Comparison of ENCODE assay signal across 8 cellular contexts in the genomic region with DNA sequence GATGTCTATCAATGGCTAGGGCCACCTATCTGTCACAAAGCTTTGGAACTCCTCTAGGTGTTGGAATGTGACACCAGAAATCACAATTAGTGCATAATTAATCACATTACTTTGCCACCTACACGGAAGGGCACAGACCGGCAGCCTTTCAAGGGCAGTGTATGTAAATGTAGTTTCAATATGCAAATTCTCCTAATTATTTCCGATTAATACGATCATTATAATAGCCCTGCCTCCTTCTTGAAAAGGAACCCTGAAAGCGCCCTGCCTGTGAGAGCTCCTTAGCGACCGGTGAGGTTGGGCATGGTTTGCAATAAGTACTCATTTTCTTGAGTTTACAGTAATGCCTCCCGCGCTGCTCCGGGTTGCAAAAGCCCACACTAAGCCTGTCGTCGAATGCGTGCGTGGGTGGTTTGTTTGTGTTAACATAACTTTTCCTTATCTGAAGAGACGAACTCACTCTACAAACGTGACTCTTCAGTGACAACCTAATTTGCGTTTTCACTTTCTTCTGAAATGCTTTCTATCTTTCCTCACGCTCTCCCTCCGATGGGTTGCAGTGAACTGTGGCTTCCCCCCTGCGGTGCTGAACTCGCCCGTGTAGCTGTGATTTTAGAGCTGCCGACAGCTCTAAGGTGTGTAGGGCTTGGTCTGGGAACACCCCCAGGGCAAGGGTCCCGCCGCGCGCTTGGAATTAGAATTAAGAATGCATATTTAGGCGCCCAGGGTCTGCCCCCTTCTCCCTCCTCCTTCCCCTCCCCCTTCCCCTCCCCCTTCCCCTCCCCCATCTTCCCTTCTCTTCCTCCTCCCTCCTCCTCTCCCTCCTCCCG. TPM values are rescaled to one million over a fixed set of nuclear protein-coding genes. Genes with fewer than 3 reads are reported as not detected.
A peak's percentile ranks its signal among the peaks of the same experiment; 100 is the strongest.
DNase-seq lines count a peak whose midpoint lies in the region; ATAC-seq, FAIRE-seq and TF ChIP-seq lines count a peak whose summit lies in the region.

No MANE protein-coding gene starts in this region.

- H3K9me3 ChIP-seq in Caco-2 (no peaks in the 10 kb centered on the region), neural progenitor cell (ENCODE audit: low read depth) (no peaks in the 10 kb centered on the region), suprapubic skin (no peaks in the 10 kb centered on the region)

- intact Hi-C loops in Caco-2 (cut with micrococcal nuclease; ENCODE audit: unreplicated experiment): loop anchor here (1.0 to 10.0 kb wide), 8 partner anchors 54 to 996 kb away; no protein-coding TSS in a partner anchor

- H3K27ac Mint-ChIP-seq in Caco-2 (ENCODE audit: unreplicated experiment) (peak overlapping the region; percentile 85), neural progenitor cell (peak overlapping the region; percentile 94)
- peak overlapping the region; percentile 96 for H3K27ac Mint-ChIP-seq in activated T-helper 17 cell treated with anti-CD3 and anti-CD28 coated beads, Interleukin-2, amount 50 U/mL, for 72 hours

- no peak for TF ChIP-seq EP300 in suprapubic skin (IDR thresholded peaks at IDR 0.05)

- H3K4me2 ChIP-seq in KMS-11 (peak overlapping the region; percentile 55), neural progenitor cell (peak overlapping the region; percentile 75)

- TF ChIP-seq CTCF in Caco-2 (IDR thresholded peaks at IDR 0.05; ENCODE audit: insufficient read depth in 1 of 2, low read depth in 1 of 2, low read length in 1 of 2, severe bottlenecking in 1 of 2, unreplicated experiment in 1 of 2) (peak in 1 of 2 experiments; percentile 3), KMS-11 (conservative IDR thresholded peaks at IDR 0.05; ENCODE audit: low read depth, low read length) (no peak), fibroblast of pulmonary artery (IDR thresholded peaks at IDR 0.05; ENCODE audit: low read length, missing control alignments) (no peak), neural progenitor cell (IDR thresholded peaks at IDR 0.05) (no peak), suprapubic skin (IDR thresholded peaks at IDR 0.05) (no peak)

- H3K4me3 ChIP-seq in Caco-2 (ENCODE audit: low read depth, low read length): peak overlapping the region; percentile 75
- no peak overlapping the region for H3K4me3 ChIP-seq in KMS-11 (IDR thresholded peaks at IDR 0.05; ENCODE audit: insufficient read depth, low read depth, low read length)
- H3K4me3 ChIP-seq in fibroblast of pulmonary artery (replicated peaks; ENCODE audit: low read depth, low read length): peak overlapping the region; percentile 61
- H3K4me3 ChIP-seq in neural progenitor cell: peak overlapping the region; percentile 41
- H3K4me3 ChIP-seq in suprapubic skin: peak overlapping the region; percentile 77

- no peak for FAIRE-seq in RCC 7860 (lab: Jason Lieb, UNC)

- no peaks in the 10 kb centered on the region for H3K27me3 ChIP-seq in Caco-2 (replicated peaks; ENCODE audit: control insufficient read depth, insufficient read depth, low read length)
- H3K27me3 ChIP-seq in KMS-11 (ENCODE audit: insufficient read depth, low read depth): no peaks in the 10 kb centered on the region
- peaks cover 10% of the 10 kb centered on the region for H3K27me3 ChIP-seq in neural progenitor cell
- H3K27me3 ChIP-seq in suprapubic skin: no peaks in the 10 kb centered on the region

- H3K4me1 Mint-ChIP-seq in Caco-2 (ENCODE audit: low read depth, unreplicated experiment) (peaks cover 6% of the 10 kb centered on the region), neural progenitor cell (peaks cover 40% of the 10 kb centered on the region)
- peaks cover 10% of the 10 kb centered on the region for H3K4me1 Mint-ChIP-seq in activated T-helper 17 cell treated with anti-CD3 and anti-CD28 coated beads, Interleukin-2, amount 50 U/mL, for 72 hours

- peaks cover 17% of the 10 kb centered on the region; the same call in 1 of the 2 replicates for H3K79me2 ChIP-seq in KMS-11 (ENCODE audit: insufficient read depth, low read depth)
- H3K79me2 ChIP-seq in neural progenitor cell (ENCODE audit: low read depth): peaks cover 34% of the 10 kb centered on the region

- peak in 1 of 2 donors; percentile 17 for TF ChIP-seq POLR2A in suprapubic skin (IDR thresholded peaks at IDR 0.05)

- H3K4me3 Mint-ChIP-seq in Caco-2 (ENCODE audit: unreplicated experiment) (peak overlapping the region; percentile 81), neural progenitor cell (peak overlapping the region; percentile 94)
- H3K4me3 Mint-ChIP-seq in activated T-helper 17 cell treated with anti-CD3 and anti-CD28 coated beads, Interleukin-2, amount 50 U/mL, for 72 hours: peak overlapping the region; percentile 96

- 2% methylated on average over 29 of the region's 29 CpGs for WGBS in suprapubic skin

- CTCF ChIA-PET in Caco-2 (lab: Charles Lee): interaction anchor here (0.7 to 2.9 kb wide), 6 partner anchors 54 to 1768 kb away, joined by 3 to 23 read pairs (median 6); no protein-coding TSS in a partner anchor

- H2AFZ ChIP-seq in KMS-11 (ENCODE audit: low read depth) (peak overlapping the region; percentile 62; the same call in 1 of the 2 replicates), neural progenitor cell (replicated peaks) (no peak overlapping the region)

- H3K36me3 Mint-ChIP-seq in Caco-2 (ENCODE audit: insufficient read depth, unreplicated experiment) (peaks cover 65% of the 10 kb centered on the region), neural progenitor cell (peaks cover 23% of the 10 kb centered on the region)
- H3K36me3 Mint-ChIP-seq in activated T-helper 17 cell treated with anti-CD3 and anti-CD28 coated beads, Interleukin-2, amount 50 U/mL, for 72 hours (ENCODE audit: low read depth): peaks cover 52% of the 10 kb centered on the region

- H3K36me3 ChIP-seq in Caco-2 (ENCODE audit: control insufficient read depth, insufficient read depth, low read length) (no peaks in the 10 kb centered on the region), KMS-11 (ENCODE audit: insufficient read depth) (no peaks in the 10 kb centered on the region), neural progenitor cell (no peaks in the 10 kb centered on the region), suprapubic skin (no peaks in the 10 kb centered on the region)

- H4K20me1 ChIP-seq in KMS-11 (ENCODE audit: insufficient read depth) (no peaks in the 10 kb centered on the region), neural progenitor cell (ENCODE audit: low read depth) (peaks cover 30% of the 10 kb centered on the region)

- POLR2A ChIA-PET in Caco-2 (lab: Charles Lee): interaction anchor here (0.6 to 3.2 kb wide), 26 partner anchors 25 to 1254 kb away, joined by 3 to 50 read pairs (median 4); partner anchors contain the start of gene MBOAT2

- peak; percentile 25 for ATAC-seq in activated T-helper 17 cell treated with anti-CD3 and anti-CD28 coated beads, Interleukin-2, amount 50 U/mL, for 72 hours (replicated peaks)
- no peak for ATAC-seq in GM21367 (IDR thresholded peaks at IDR 0.05; ENCODE audit: unreplicated experiment)

- H3K27ac ChIP-seq in KMS-11 (peak overlapping the region; percentile 32), neural progenitor cell (no peak overlapping the region), suprapubic skin (peak overlapping the region; percentile 96)

- H3K9ac ChIP-seq in KMS-11: no peak overlapping the region; the same call in 1 of the 2 replicates
- no peak overlapping the region for H3K9ac ChIP-seq in neural progenitor cell

- DNase-seq in Caco-2: peak; percentile 83 to 93
- peak; percentile 72 for DNase-seq in RCC 7860 (ENCODE audit: low spot score)
- peak; percentile 92 for DNase-seq in fibroblast of pulmonary artery (ENCODE audit: low read depth)
- DNase-seq in neural progenitor cell (ENCODE audit: low spot score): peak; percentile 80
- DNase-seq in suprapubic skin (ENCODE audit: low spot score in 2 of 2): peak; percentile 83 to 86

- no TSS peak for BruUV-seq in Caco-2 (replicated peaks; lab: Mats Ljungman, UMichigan)

- no peaks in the 10 kb centered on the region for H3K9me3 Mint-ChIP-seq in Caco-2 (ENCODE audit: unreplicated experiment)
- H3K9me3 Mint-ChIP-seq in activated T-helper 17 cell treated with anti-CD3 and anti-CD28 coated beads, Interleukin-2, amount 50 U/mL, for 72 hours: no peaks in the 10 kb centered on the region
- H3K9me3 Mint-ChIP-seq in neural progenitor cell: peaks cover 1% of the 10 kb centered on the region

- H3K27me3 Mint-ChIP-seq in Caco-2 (ENCODE audit: insufficient read depth, unreplicated experiment) (no peaks in the 10 kb centered on the region), neural progenitor cell (ENCODE audit: insufficient read depth, low read depth) (peaks cover 6% of the 10 kb centered on the region)
- H3K27me3 Mint-ChIP-seq in activated T-helper 17 cell treated with anti-CD3 and anti-CD28 coated beads, Interleukin-2, amount 50 U/mL, for 72 hours: peaks cover 9% of the 10 kb centered on the region

- H3F3A ChIP-seq in neural progenitor cell (ENCODE audit: low read depth): peaks cover 61% of the 10 kb centered on the region

- peaks cover 12% of the 10 kb centered on the region for H3K4me1 ChIP-seq in Caco-2
- peaks cover 43% of the 10 kb centered on the region for H3K4me1 ChIP-seq in KMS-11 (ENCODE audit: low read depth, poor library complexity, severe bottlenecking)
- peaks cover 47% of the 10 kb centered on the region for H3K4me1 ChIP-seq in neural progenitor cell
- peaks cover 64% of the 10 kb centered on the region for H3K4me1 ChIP-seq in suprapubic skin

RNA-seq across cellular contexts. Expression of gene ID2, which starts 0.7 kb away (rescaled TPM):
- total RNA-seq in Caco-2 (2022): 90.9 and 101 TPM in 2 replicates
- 100 to 1,000 TPM in 1 of 2 donors, 10 to 100 TPM in 1; 85.6 to 425 TPM for total RNA-seq in activated T-helper 17 cell treated with anti-CD3 and anti-CD28 coated beads, Interleukin-2, amount 50 U/mL, for 72 hours
- total RNA-seq in neural progenitor cell (ENCODE audit: low replicate concordance): 140 and 224 TPM in 2 replicates
- 100 to 1,000 TPM; 179 to 249 (median 211) TPM for total RNA-seq in suprapubic skin
